In genomic region chr17:17811381-17812210, GRCh38 we compare ENCODE assay signal across 1 cellular context.
TF ChIP-seq lines count a peak whose summit lies in the region.

No MANE protein-coding gene starts in this region.

TF ChIP-seq in HEK293, 187 proteins besides CTCF, POLR2A, EP300 and RAD21 (continued from another document):
- TF ChIP-seq ZSCAN5A (tag by site-specific recombination; IDR thresholded peaks at IDR 0.05): no peak
- TF ChIP-seq ZNF37A (tag by site-specific recombination; IDR thresholded peaks at IDR 0.05): no peak
- no peak for TF ChIP-seq ZNF138 (tag by site-specific recombination; IDR thresholded peaks at IDR 0.05; ENCODE audit: borderline replicate concordance)
- TF ChIP-seq ZNF513 (tag by site-specific recombination; IDR thresholded peaks at IDR 0.05): no peak
- TF ChIP-seq ZBTB1 (tag by site-specific recombination; IDR thresholded peaks at IDR 0.05): no peak
- no peak for TF ChIP-seq ZNF514 (tag by site-specific recombination; IDR thresholded peaks at IDR 0.05)
- TF ChIP-seq GLIS2 (tag by site-specific recombination; IDR thresholded peaks at IDR 0.05): peak; percentile 16; the same call in 1 of the 2 replicates
- no peak for TF ChIP-seq ZNF621 (tag by site-specific recombination; IDR thresholded peaks at IDR 0.05)
- peak; percentile 42 for TF ChIP-seq SP3 (tag by site-specific recombination; IDR thresholded peaks at IDR 0.05)
- no peak for TF ChIP-seq ZNF776 (tag by site-specific recombination; IDR thresholded peaks at IDR 0.05; ENCODE audit: borderline replicate concordance)
- no peak for TF ChIP-seq KLF7 (tag by site-specific recombination; IDR thresholded peaks at IDR 0.05; ENCODE audit: borderline replicate concordance)
- TF ChIP-seq ZNF792 (tag by site-specific recombination; IDR thresholded peaks at IDR 0.05): no peak
- TF ChIP-seq ZNF157 (tag by site-specific recombination; IDR thresholded peaks at IDR 0.05): no peak
- no peak for TF ChIP-seq ZNF639 (tag by site-specific recombination; IDR thresholded peaks at IDR 0.05)
- TF ChIP-seq ZSCAN4 (tag by site-specific recombination; IDR thresholded peaks at IDR 0.05): no peak
- TF ChIP-seq ZNF555 (tag by site-specific recombination; conservative IDR thresholded peaks at IDR 0.05): no peak
- TF ChIP-seq ZBTB26 (tag by site-specific recombination; optimal IDR thresholded peaks at IDR 0.05): no peak
- no peak for TF ChIP-seq ZNF529 (tag by site-specific recombination; IDR thresholded peaks at IDR 0.05; ENCODE audit: insufficient replicate concordance)
- 0 out of 2 replicates have a peak, but pooled peaks have one; percentile 23 for TF ChIP-seq KLF17 (tag by site-specific recombination; IDR thresholded peaks at IDR 0.05)
- TF ChIP-seq ZNF549 (tag by site-specific recombination; IDR thresholded peaks at IDR 0.05): no peak
- no peak for TF ChIP-seq HOXD13 (CRISPR knock-in tag; IDR thresholded peaks at IDR 0.05; ENCODE audit: borderline replicate concordance)
- no peak for TF ChIP-seq ZNF521 (tag by site-specific recombination; IDR thresholded peaks at IDR 0.05)
- TF ChIP-seq ZNF449 (tag by site-specific recombination; IDR thresholded peaks at IDR 0.05): 0 out of 2 replicates have a peak, but pooled peaks have one; percentile 55
- no peak for TF ChIP-seq ZNF391 (tag by site-specific recombination; IDR thresholded peaks at IDR 0.05; ENCODE audit: borderline replicate concordance, low read depth)
- TF ChIP-seq SCRT2 (tag by site-specific recombination; IDR thresholded peaks at IDR 0.05): peak; percentile 93
- TF ChIP-seq ZNF664 (tag by site-specific recombination; IDR thresholded peaks at IDR 0.05): no peak
- TF ChIP-seq ZNF362 (tag by site-specific recombination; IDR thresholded peaks at IDR 0.05): no peak
- no peak for TF ChIP-seq ZNF670 (tag by site-specific recombination; IDR thresholded peaks at IDR 0.05; ENCODE audit: low read depth)
- no peak for TF ChIP-seq ZSCAN30 (tag by site-specific recombination; IDR thresholded peaks at IDR 0.05)
- no peak for TF ChIP-seq ZNF624 (tag by site-specific recombination; IDR thresholded peaks at IDR 0.05)
- peak; percentile 51; the same call in 1 of the 2 replicates for TF ChIP-seq ZNF600 (tag by site-specific recombination; IDR thresholded peaks at IDR 0.05)
- TF ChIP-seq GLIS1 (tag by site-specific recombination; IDR thresholded peaks at IDR 0.05): peak; percentile 51; the same call in 1 of the 2 replicates
- TF ChIP-seq ZNF830 (tag by site-specific recombination; IDR thresholded peaks at IDR 0.05; ENCODE audit: low read depth): no peak
- no peak for TF ChIP-seq RBAK (tag by site-specific recombination; IDR thresholded peaks at IDR 0.05)
- no peak for TF ChIP-seq ZNF677 (tag by site-specific recombination; IDR thresholded peaks at IDR 0.05)
- peak; percentile 70 for TF ChIP-seq ZBTB48 (tag by site-specific recombination; IDR thresholded peaks at IDR 0.05)
- TF ChIP-seq MZF1 (tag by site-specific recombination; IDR thresholded peaks at IDR 0.05; ENCODE audit: borderline replicate concordance): no peak
- TF ChIP-seq ZNF785 (tag by site-specific recombination; IDR thresholded peaks at IDR 0.05): no peak
- no peak for TF ChIP-seq ZNF580 (tag by site-specific recombination; IDR thresholded peaks at IDR 0.05)
- no peak for TF ChIP-seq HOXC10 (CRISPR knock-in tag; IDR thresholded peaks at IDR 0.05)
- TF ChIP-seq SCRT1 (tag by site-specific recombination; IDR thresholded peaks at IDR 0.05; ENCODE audit: borderline replicate concordance): peak; percentile 71
- no peak for TF ChIP-seq HOXA7 (CRISPR knock-in tag; IDR thresholded peaks at IDR 0.05; ENCODE audit: borderline replicate concordance)
- no peak for TF ChIP-seq ZNF23 (tag by site-specific recombination; IDR thresholded peaks at IDR 0.05; ENCODE audit: borderline replicate concordance)
